ENCODE assay signal across 8 cellular contexts in the genomic region with DNA sequence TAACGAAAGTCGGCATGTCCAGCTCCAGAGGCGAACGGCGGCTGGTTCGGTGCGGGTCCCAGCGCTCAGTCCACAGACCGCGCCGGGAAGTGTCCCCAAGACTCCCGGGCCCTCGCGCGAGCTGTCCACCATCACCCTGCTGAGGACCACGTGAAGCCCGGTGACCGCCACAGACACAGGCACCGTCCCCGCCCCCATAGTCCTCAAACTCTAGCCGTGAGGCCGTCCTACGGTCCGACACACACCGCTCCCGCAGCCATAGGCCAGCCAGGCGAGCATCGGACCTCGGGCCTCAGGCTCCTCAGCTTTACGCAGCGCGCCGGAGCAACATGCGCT. TPM values are rescaled to one million over a fixed set of nuclear protein-coding genes. Genes with fewer than 3 reads are reported as not detected.
DNase-seq lines count a peak whose midpoint lies in the region; ATAC-seq, FAIRE-seq and TF ChIP-seq lines count a peak whose summit lies in the region.

No MANE protein-coding gene starts in this region.

- H3K9me3 ChIP-seq in Karpas-422 (ENCODE audit: low read length): no peaks in the 10 kb centered on the region
- no peaks in the 10 kb centered on the region for H3K9me3 ChIP-seq in iPS-18c (ENCODE audit: control insufficient read depth, insufficient read depth, low read length)

- no peak for FAIRE-seq in H54 (lab: Jason Lieb, UNC)

- peaks cover 22% of the 10 kb centered on the region for H3K79me2 ChIP-seq in Karpas-422 (ENCODE audit: low read length)

- peak overlapping the region; percentile 87 for H3K4me2 ChIP-seq in Karpas-422 (ENCODE audit: low read depth, low read length, poor library complexity, severe bottlenecking)

- no peaks in the 10 kb centered on the region for H3K9me3 Mint-ChIP-seq in stimulated activated naive B cell treated with anti-CD40 and anti-IgM and Interleukin-4, amounts not matched to agents 10 μg/mL and 1 μg/mL and 100 μg/mL, for 72 hours

- DNase-seq in NCI-H748 (lab: John Stamatoyannopoulos, UW; ENCODE audit: unreplicated experiment): peak; percentile 81
- no peak for DNase-seq in NCI-H748 treated with DMSO at 0.1 percent for 48 hours (lab: John Stamatoyannopoulos, UW)
- peak; percentile 63 for DNase-seq in H54 (ENCODE audit: insufficient read length, low spot score)
- DNase-seq in Karpas-422: no peak
- peak; percentile 41 for DNase-seq in stimulated activated naive B cell treated with anti-CD40 and anti-IgM and Interleukin-4, amounts not matched to agents 10 μg/mL and 1 μg/mL and 100 μg/mL, for 72 hours
- no peak for DNase-seq in putamen (ENCODE audit: low spot score)

- peaks cover 3 to 15% of the 10 kb centered on the region in 2 donors for H3K4me1 Mint-ChIP-seq in stimulated activated naive B cell treated with anti-CD40 and anti-IgM and Interleukin-4, amounts not matched to agents 10 μg/mL and 1 μg/mL and 100 μg/mL, for 72 hours

- peak; percentile 50 to 58 for ATAC-seq in stimulated activated naive B cell treated with anti-CD40 and anti-IgM and Interleukin-4, amounts not matched to agents 10 μg/mL and 1 μg/mL and 100 μg/mL, for 72 hours (replicated peaks)

- H2AFZ ChIP-seq in Karpas-422 (ENCODE audit: low read length): peak overlapping the region; percentile 82; the same call in 1 of the 2 replicates

- peaks cover 18 to 30% of the 10 kb centered on the region in 2 donors for H3K36me3 Mint-ChIP-seq in stimulated activated naive B cell treated with anti-CD40 and anti-IgM and Interleukin-4, amounts not matched to agents 10 μg/mL and 1 μg/mL and 100 μg/mL, for 72 hours

- peaks cover 29% of the 10 kb centered on the region for H3K36me3 ChIP-seq in Karpas-422 (ENCODE audit: insufficient read depth, low read length)

- TF ChIP-seq POLR2A in H54 (IDR thresholded peaks at IDR 0.05; ENCODE audit: low read depth, low read length): peak; percentile 10; the same call in 1 of the 2 replicates

- peak overlapping the region; percentile 98 for H3K4me3 ChIP-seq in Karpas-422 (ENCODE audit: low read length)
- H3K4me3 ChIP-seq in iPS-18c (ENCODE audit: insufficient read depth, low read depth, low read length): peak overlapping the region; percentile 99

- peak overlapping the region; percentile 98 for H3K27ac Mint-ChIP-seq in stimulated activated naive B cell treated with anti-CD40 and anti-IgM and Interleukin-4, amounts not matched to agents 10 μg/mL and 1 μg/mL and 100 μg/mL, for 72 hours

- H3K9ac ChIP-seq in Karpas-422 (ENCODE audit: low read length): peak overlapping the region; percentile 92

- H3K27me3 ChIP-seq in Karpas-422 (ENCODE audit: low read length): no peaks in the 10 kb centered on the region

- peaks cover 44% of the 10 kb centered on the region for H3K4me1 ChIP-seq in Karpas-422 (ENCODE audit: low read length)

- no peaks in the 10 kb centered on the region for H4K20me1 ChIP-seq in Karpas-422 (ENCODE audit: insufficient read depth, low read depth, low read length)

- peak overlapping the region; percentile 92 to 93 for H3K4me3 Mint-ChIP-seq in stimulated activated naive B cell treated with anti-CD40 and anti-IgM and Interleukin-4, amounts not matched to agents 10 μg/mL and 1 μg/mL and 100 μg/mL, for 72 hours

- peaks cover 4 to 9% of the 10 kb centered on the region in 2 donors for H3K27me3 Mint-ChIP-seq in stimulated activated naive B cell treated with anti-CD40 and anti-IgM and Interleukin-4, amounts not matched to agents 10 μg/mL and 1 μg/mL and 100 μg/mL, for 72 hours

- peak overlapping the region; percentile 81 for H3K27ac ChIP-seq in Karpas-422 (ENCODE audit: low read length)
- peak overlapping the region; percentile 85 for H3K27ac ChIP-seq in angular gyrus (ENCODE audit: low read depth, low read length)

- H3K9me2 ChIP-seq in Karpas-422 (replicated peaks; ENCODE audit: insufficient read depth, low read length): no peaks in the 10 kb centered on the region

RNA-seq across cellular contexts. Expression of a gene that starts 0.5 kb away (rescaled TPM):
- total RNA-seq in Karpas-422 (2014; rRNA removed; shearing (Covaris generic); ENCODE audit: low replicate concordance): 13.2 and 22.6 TPM in 2 replicates

RNA-seq across cellular contexts. Expression of a gene that starts 10.0 kb away (rescaled TPM):
- 26.4 and 34.1 TPM in 2 replicates for total RNA-seq in Karpas-422 (2014; rRNA removed; shearing (Covaris generic); ENCODE audit: low replicate concordance)

Comparison
In these comparisons a context has a peak if more than half of its experiments do, and no peak if none do; other contexts are left out.
1. DNase-seq: peak in NCI-H748 (single experiment), H54 (single experiment) and stimulated activated naive B cell treated with anti-CD40 and anti-IgM and Interleukin-4, amounts not matched to agents 10 μg/mL and 1 μg/mL and 100 μg/mL, for 72 hours (single experiment); none in NCI-H748 treated with DMSO at 0.1 percent for 48 hours (single experiment), Karpas-422 (single experiment) and putamen (single experiment).